Comparison of ENCODE assay signal across 12 cellular contexts in the genomic region with DNA sequence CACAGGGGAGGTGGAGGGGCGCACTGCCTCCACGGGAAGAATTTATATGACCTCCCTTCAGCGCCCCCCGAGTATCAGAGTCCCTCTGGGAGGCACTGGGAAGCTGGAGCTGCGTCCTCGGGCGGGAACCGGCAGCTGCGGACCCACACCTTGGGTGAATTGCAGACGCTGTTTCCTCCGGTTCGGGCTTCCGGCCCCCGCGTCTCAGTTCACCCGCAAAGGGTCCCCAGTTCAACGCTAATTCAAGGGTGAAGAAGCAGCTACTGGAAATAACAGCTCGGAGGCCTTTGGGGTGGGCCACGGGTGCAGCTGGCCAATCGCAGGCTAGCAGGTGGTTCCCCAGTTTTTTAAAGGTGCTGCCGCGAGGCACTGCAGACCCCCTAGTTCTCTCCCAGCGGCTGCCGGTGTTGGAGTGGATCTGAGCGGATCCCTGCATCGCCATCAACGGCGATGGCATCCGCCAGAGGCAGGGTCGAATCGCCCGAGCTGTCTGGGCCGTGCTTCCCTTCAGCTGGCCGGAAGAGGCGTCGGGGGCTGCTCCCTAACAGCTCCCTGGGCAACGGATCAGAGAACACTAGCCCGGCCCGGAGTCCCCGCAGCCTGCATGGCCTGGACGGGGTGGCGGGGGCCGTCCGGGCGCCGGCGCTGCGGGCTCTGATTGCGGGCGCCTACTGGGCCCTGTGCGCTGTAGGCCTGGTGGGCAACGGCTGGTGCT. TPM values are rescaled to one million over a fixed set of nuclear protein-coding genes. Genes with fewer than 3 reads are reported as not detected.
DNase-seq lines count a peak whose midpoint lies in the region; ATAC-seq lines count a peak whose summit lies in the region.
"Had no signal": no experiment of that assay in that cellular context is flagged by ENCODE, and none has a peak within 500 bp of the region (broad histone marks: within the 10 kb centered on the region; RNA-seq: fewer than 3 reads in every experiment).

No MANE protein-coding gene starts in this region.

- peaks cover 6% of the 10 kb centered on the region for H3K4me1 ChIP-seq in right cardiac atrium (ENCODE audit: control insufficient read depth, insufficient read depth, low read length)
- H3K4me1 ChIP-seq: SJCRH30, thyroid gland had no signal

- H3K27me3 ChIP-seq in right cardiac atrium (ENCODE audit: control insufficient read depth, insufficient read depth) = no peaks in the 10 kb centered on the region
- H3K27me3 ChIP-seq: SJCRH30, thyroid gland had no signal

- H3K27ac Mint-ChIP-seq in stimulated activated naive CD8-positive, alpha-beta T cell treated with anti-CD3 and anti-CD28 coated beads, Interleukin-15, amount 100 ng/mL, for 72 hours = peak overlapping the region; percentile 92 to 97

- no peak overlapping the region for H3K4me3 ChIP-seq in right cardiac atrium (ENCODE audit: low read length)
- H3K4me3 ChIP-seq: SJCRH30, thyroid gland had no signal

- peaks cover 11% of the 10 kb centered on the region for H3K27me3 Mint-ChIP-seq in activated T-cell treated with anti-CD3 and anti-CD28 coated beads, Interleukin-2, amount 50 U/mL, for 4 hours (ENCODE audit: low read depth)
- H3K27me3 Mint-ChIP-seq in stimulated activated naive CD8-positive, alpha-beta T cell treated with anti-CD3 and anti-CD28 coated beads, Interleukin-15, amount 100 ng/mL, for 72 hours = peaks cover 35% of the 10 kb centered on the region

- no peaks in the 10 kb centered on the region for H3K9me3 Mint-ChIP-seq in activated T-cell treated with anti-CD3 and anti-CD28 coated beads, Interleukin-2, amount 50 U/mL, for 4 hours
- no peaks in the 10 kb centered on the region for H3K9me3 Mint-ChIP-seq in stimulated activated naive CD8-positive, alpha-beta T cell treated with anti-CD3 and anti-CD28 coated beads, Interleukin-15, amount 100 ng/mL, for 72 hours

- H3K9me3 ChIP-seq in right cardiac atrium (ENCODE audit: control insufficient read depth, low read length) = no peaks in the 10 kb centered on the region
- H3K9me3 ChIP-seq: SJCRH30, thyroid gland had no signal

- peaks cover 3% of the 10 kb centered on the region for H3K4me1 Mint-ChIP-seq in activated T-cell treated with anti-CD3 and anti-CD28 coated beads, Interleukin-2, amount 50 U/mL, for 4 hours (ENCODE audit: low read depth)
- H3K4me1 Mint-ChIP-seq in stimulated activated naive CD8-positive, alpha-beta T cell treated with anti-CD3 and anti-CD28 coated beads, Interleukin-15, amount 100 ng/mL, for 72 hours = peaks cover 18% of the 10 kb centered on the region

- no peaks in the 10 kb centered on the region for H3K36me3 Mint-ChIP-seq in activated T-cell treated with anti-CD3 and anti-CD28 coated beads, Interleukin-2, amount 50 U/mL, for 4 hours (ENCODE audit: insufficient read depth)

- intact Hi-C loops in right cardiac atrium (cut with DNase I) = no loop called here

- H3K4me3 Mint-ChIP-seq in activated T-cell treated with anti-CD3 and anti-CD28 coated beads, Interleukin-2, amount 50 U/mL, for 4 hours = peak overlapping the region; percentile 74
- H3K4me3 Mint-ChIP-seq in stimulated activated naive CD8-positive, alpha-beta T cell treated with anti-CD3 and anti-CD28 coated beads, Interleukin-15, amount 100 ng/mL, for 72 hours = peak overlapping the region; percentile 67 to 87

- DNase-seq in activated T-cell treated with anti-CD3 and anti-CD28 coated beads, Interleukin-2, amount 50 U/mL, for 1 hour = peak; percentile 26
- no peak for DNase-seq in activated T-cell treated with anti-CD3 and anti-CD28 coated beads for 4 hours
- DNase-seq in activated T-cell treated with anti-CD3 and anti-CD28 coated beads, Interleukin-2, amount 50 U/mL, for 4 hours = no peak
- peak in 1 of 3 donors; percentile 58 for DNase-seq in right cardiac atrium
- DNase-seq in stimulated activated naive CD8-positive, alpha-beta T cell treated with anti-CD3 and anti-CD28 coated beads, Interleukin-15, amount 100 ng/mL, for 72 hours = peak; percentile 17 to 25
- no peak for DNase-seq in EL
- DNase-seq in HCEC 1CT = no peak
- no peak for DNase-seq in NCI-H748 (lab: John Stamatoyannopoulos, UW; ENCODE audit: unreplicated experiment)
- DNase-seq: anterior cingulate cortex; effector CD8-positive, alpha-beta T cell; SJCRH30 had no signal

- no peak overlapping the region for H3K27ac ChIP-seq in right cardiac atrium (ENCODE audit: low read length)
- H3K27ac ChIP-seq: SJCRH30, thyroid gland had no signal

- WGBS in right cardiac atrium = 40% methylated on average over 52 of the region's 52 CpGs

- ATAC-seq in activated T-cell treated with anti-CD3 and anti-CD28 coated beads, Interleukin-2, amount 50 U/mL, for 4 hours = peak; percentile 61 to 64
- ATAC-seq in right cardiac atrium = peak; percentile 45 to 58
- peak; percentile 80 for ATAC-seq in stimulated activated naive CD8-positive, alpha-beta T cell treated with anti-CD3 and anti-CD28 coated beads, Interleukin-15, amount 100 ng/mL, for 72 hours

RNA-seq across cellular contexts. Expression of gene ADAMTS7, which starts 19.4 kb away (rescaled TPM):
- total RNA-seq in activated T-cell treated with anti-CD3 and anti-CD28 coated beads, Interleukin-2, amount 50 U/mL, for 4 hours = under 1 TPM; 0.10 to 0.24 (median 0.13) TPM
- 10 to 100 TPM; 38.8 to 85.9 (median 82.0) TPM for total RNA-seq in right cardiac atrium
- 40.3 TPM for polyA plus RNA-seq in right cardiac atrium

RNA-seq across cellular contexts. Expression of gene MORF4L1, which starts 42.0 kb away (rescaled TPM):
- 100 to 1,000 TPM; 224 to 276 (median 236) TPM for total RNA-seq in activated T-cell treated with anti-CD3 and anti-CD28 coated beads, Interleukin-2, amount 50 U/mL, for 4 hours
- 100 to 1,000 TPM; 347 to 402 (median 376) TPM for total RNA-seq in right cardiac atrium
- 296 TPM for polyA plus RNA-seq in right cardiac atrium

Comparison
In these comparisons a context has a peak if more than half of its experiments do, and no peak if none do; other contexts are left out.
1. DNase-seq: peak in activated T-cell treated with anti-CD3 and anti-CD28 coated beads, Interleukin-2, amount 50 U/mL, for 1 hour (single experiment) and stimulated activated naive CD8-positive, alpha-beta T cell treated with anti-CD3 and anti-CD28 coated beads, Interleukin-15, amount 100 ng/mL, for 72 hours (2 of 2); none in activated T-cell treated with anti-CD3 and anti-CD28 coated beads for 4 hours (single experiment), activated T-cell treated with anti-CD3 and anti-CD28 coated beads, Interleukin-2, amount 50 U/mL, for 4 hours (single experiment), EL (single experiment), HCEC 1CT (single experiment) and NCI-H748 (single experiment).
2. RNA of gene ADAMTS7, which starts 19.4 kb away (total RNA-seq): 38.8 to 85.9 TPM in right cardiac atrium; 0.10 to 0.24 TPM in activated T-cell treated with anti-CD3 and anti-CD28 coated beads, Interleukin-2, amount 50 U/mL, for 4 hours; every median in the first group is over 10 times any median in the second.
3. Peak in every context shown above with its lines, with median percentiles within 50 percentile points of each other: ATAC-seq.